In the genomic region with DNA sequence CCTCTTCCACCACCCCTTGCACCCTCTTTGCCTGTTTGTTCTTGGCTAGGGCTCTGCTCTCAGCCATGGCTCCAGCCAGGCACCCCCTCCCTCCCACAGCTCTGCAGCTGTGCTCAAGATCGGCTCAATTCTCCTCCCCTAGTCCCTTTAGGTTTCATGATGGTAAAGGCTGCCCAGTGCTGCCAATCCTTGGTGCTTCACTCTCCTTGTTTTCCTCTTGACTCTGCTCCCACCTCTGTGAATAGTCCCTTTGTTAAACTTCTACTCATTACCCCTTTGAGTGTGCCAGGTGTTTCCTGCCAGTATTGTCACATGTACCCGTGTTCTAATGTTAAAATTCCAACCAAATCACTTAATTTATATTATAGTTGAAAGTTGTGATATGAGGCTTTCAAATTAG, we compare ENCODE assay signal across 13 cellular contexts.
DNase-seq lines count a peak whose midpoint lies in the region; ATAC-seq and TF ChIP-seq lines count a peak whose summit lies in the region.
"Had no signal": no experiment of that assay in that cellular context is flagged by ENCODE, and none has a peak within 500 bp of the region (broad histone marks: within the 10 kb centered on the region; RNA-seq: fewer than 3 reads in every experiment).

No MANE protein-coding gene starts in this region.

- no peak for TF ChIP-seq CTCF in nephron (IDR thresholded peaks at IDR 0.05; ENCODE audit: unreplicated experiment in 3 of 3)

- peaks cover 38% of the 10 kb centered on the region for H3K4me1 Mint-ChIP-seq in nephron
- H3K4me1 Mint-ChIP-seq in effector memory CD8-positive, alpha-beta T cell (ENCODE audit: low read depth in 2 of 2) = peaks cover 4 to 17% of the 10 kb centered on the region in 2 donors

- H3K36me3 Mint-ChIP-seq in nephron (ENCODE audit: low read depth) = peaks cover 4% of the 10 kb centered on the region
- H3K36me3 Mint-ChIP-seq in effector memory CD8-positive, alpha-beta T cell (ENCODE audit: insufficient read depth) = no peaks in the 10 kb centered on the region
- H3K36me3 Mint-ChIP-seq: natural killer cell treated with Interleukin-12 subunit alpha and Interleukin-12 subunit beta and Interleukin-15 and Interleukin-18, amount 100 ng/mL, for 72 hours had no signal

- H3K27me3 Mint-ChIP-seq in nephron (ENCODE audit: low read depth) = no peaks in the 10 kb centered on the region
- H3K27me3 Mint-ChIP-seq in effector memory CD8-positive, alpha-beta T cell = no peaks in the 10 kb centered on the region
- H3K27me3 Mint-ChIP-seq: activated CD4-positive, alpha-beta T cell treated with anti-CD3 and anti-CD28 coated beads for 36 hours had no signal

- peak; percentile 29 for DNase-seq in DMS79 (lab: John Stamatoyannopoulos, UW)
- peak; percentile 62 for DNase-seq in NCI-H1092 treated with DMSO at 0.1 percent for 48 hours (lab: John Stamatoyannopoulos, UW)
- peak; percentile 70 for DNase-seq in NCI-H774 (lab: John Stamatoyannopoulos, UW)
- no peak for DNase-seq in SK-N-DZ (ENCODE audit: low spot score)
- DNase-seq in activated effector memory CD4-positive, alpha-beta T cell treated with Interleukin-2 at 50 U/mL for 16 hours = no peak
- DNase-seq in effector memory CD8-positive, alpha-beta T cell = no peak
- DNase-seq: activated CD4-positive, alpha-beta T cell treated with anti-CD3 and anti-CD28 coated beads for 36 hours; activated T-cell treated with anti-CD3 and anti-CD28 coated beads for 4 hours; BE2C; esophagus squamous epithelium; upper lobe of left lung had no signal

- H3K9me3 Mint-ChIP-seq in nephron = peaks cover 18% of the 10 kb centered on the region
- H3K9me3 Mint-ChIP-seq in effector memory CD8-positive, alpha-beta T cell = peaks cover 0 to 5% of the 10 kb centered on the region in 2 donors

- no peak overlapping the region for H3K4me3 Mint-ChIP-seq in nephron
- no peak overlapping the region for H3K4me3 Mint-ChIP-seq in effector memory CD8-positive, alpha-beta T cell
- H3K4me3 Mint-ChIP-seq: activated CD4-positive, alpha-beta T cell treated with anti-CD3 and anti-CD28 coated beads for 36 hours; natural killer cell treated with Interleukin-12 subunit alpha and Interleukin-12 subunit beta and Interleukin-15 and Interleukin-18, amount 100 ng/mL, for 72 hours had no signal

- ATAC-seq in effector memory CD8-positive, alpha-beta T cell (replicated peaks) = no peak
- ATAC-seq: activated CD4-positive, alpha-beta T cell treated with anti-CD3 and anti-CD28 coated beads for 36 hours; natural killer cell treated with Interleukin-12 subunit alpha and Interleukin-12 subunit beta and Interleukin-15 and Interleukin-18, amount 100 ng/mL, for 72 hours had no signal

- H3K27ac Mint-ChIP-seq in nephron = peak overlapping the region in 2 of 3 experiments; percentile 21 to 58
- no peak overlapping the region for H3K27ac Mint-ChIP-seq in effector memory CD8-positive, alpha-beta T cell
- H3K27ac Mint-ChIP-seq: activated CD4-positive, alpha-beta T cell treated with anti-CD3 and anti-CD28 coated beads for 36 hours had no signal

Comparison
In these comparisons a context has a peak if more than half of its experiments do, and no peak if none do; other contexts are left out.
1. DNase-seq: peak in DMS79 (single experiment), NCI-H1092 treated with DMSO at 0.1 percent for 48 hours (single experiment) and NCI-H774 (single experiment); none in SK-N-DZ (single experiment), activated effector memory CD4-positive, alpha-beta T cell treated with Interleukin-2 at 50 U/mL for 16 hours (single experiment) and effector memory CD8-positive, alpha-beta T cell (0 of 3).
2. H3K27ac Mint-ChIP-seq: peak in nephron (2 of 3); none in effector memory CD8-positive, alpha-beta T cell (0 of 2).